Comparison of ENCODE assay signal across 32 cellular contexts in the genomic region with DNA sequence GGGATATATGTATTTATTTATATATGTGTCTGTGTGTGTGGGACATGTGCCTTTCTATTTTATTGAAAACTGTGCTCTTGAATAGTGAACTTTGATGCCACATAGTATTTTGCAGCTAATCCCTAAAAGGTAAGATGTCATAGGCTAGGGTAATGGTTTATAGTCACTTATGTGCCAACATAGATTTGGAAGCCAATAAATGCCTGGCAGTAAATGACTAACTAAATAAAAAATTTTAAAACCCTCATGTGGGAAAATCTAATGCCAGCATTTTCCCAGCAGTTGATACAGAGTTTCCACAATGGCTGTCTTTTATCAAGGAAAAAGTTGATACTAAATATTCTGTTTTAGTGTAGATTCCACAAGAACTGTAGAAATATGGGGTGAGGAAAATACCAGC.
"Had no signal": no experiment of that assay in that cellular context is flagged by ENCODE, and none has a peak within 500 bp of the region (broad histone marks: within the 10 kb centered on the region; RNA-seq: fewer than 3 reads in every experiment).

No MANE protein-coding gene starts in this region.

- H3K4me1 ChIP-seq: adrenal gland, ascending aorta, body of pancreas, breast epithelium had no signal

- DNase-seq: activated effector memory CD4-positive, alpha-beta T cell treated with anti-CD3 and anti-CD28 coated beads, Interleukin-2, amount 50 U/mL, for 16 hours; activated effector memory CD4-positive, alpha-beta T cell treated with Interleukin-2 at 50 U/mL for 16 hours; activated gamma-delta T cell; activated gamma-delta T cell treated with Interleukin-2 at 50 U/mL for 16 hours; activated naive CD4-positive, alpha-beta T cell; activated naive CD4-positive, alpha-beta T cell treated with anti-CD3 and anti-CD28 coated beads for 36 hours; activated naive CD4-positive, alpha-beta T cell treated with anti-CD3 and anti-CD28 coated beads, Interleukin-2, amount 10 ng/mL, durations not matched to agents 7 days and 5 days; activated naive CD4-positive, alpha-beta T cell treated with anti-CD3 and anti-CD28 coated beads, Interleukin-2, amount 50 U/mL, for 16 hours; activated naive CD4-positive, alpha-beta T cell treated with Interleukin-2 at 50 U/mL for 16 hours; activated naive CD8-positive, alpha-beta T cell treated with anti-CD3 and anti-CD28 coated beads for 36 hours; activated naive CD8-positive, alpha-beta T cell treated with anti-CD3 and anti-CD28 coated beads, Interleukin-2, amount 10 ng/mL, durations not matched to agents 7 days and 5 days; activated naive CD8-positive, alpha-beta T cell treated with anti-CD3 and anti-CD28 coated beads, Interleukin-2, amount 50 U/mL, for 24 hours; activated T-cell treated with anti-CD3 and anti-CD28 coated beads, Interleukin-2, amount 50 U/mL, for 1 hour; activated T-cell treated with anti-CD3 and anti-CD28 coated beads, Interleukin-2, amount 50 U/mL, for 24 hours; activated T-cell treated with anti-CD3 and anti-CD28 coated beads, Interleukin-2, amount 50 U/mL, for 4 hours; activated T-cell treated with anti-CD3 and anti-CD28 coated beads, Interleukin-2, amount 50 U/mL, for 48 hours; activated T-cell treated with anti-CD3 and anti-CD28 coated beads, Interleukin-2, amount 50 U/mL, for 72 hours; adrenal gland; amniotic stem cell; amygdala; anterior cingulate cortex; aorta; body of pancreas; brain microvascular endothelial cell; caudate nucleus; central memory CD4-positive, alpha-beta T cell; cerebellar nuclear complex had no signal

- H3K27me3 ChIP-seq: adrenal gland, ascending aorta, body of pancreas, brain microvascular endothelial cell, breast epithelium had no signal

- H3K9me3 ChIP-seq: adrenal gland, ascending aorta, body of pancreas, breast epithelium had no signal

- H3K27ac ChIP-seq: adrenal gland, ascending aorta, body of pancreas, brain microvascular endothelial cell, breast epithelium, cardiac muscle cell had no signal

- ATAC-seq: activated naive CD4-positive, alpha-beta T cell treated with anti-CD3 and anti-CD28 coated beads, Interleukin-2, amount 50 U/mL, for 72 hours; activated naive CD8-positive, alpha-beta T cell treated with anti-CD3 and anti-CD28 coated beads, Interleukin-2, amount 50 U/mL, for 24 hours; activated T-cell treated with anti-CD3 and anti-CD28 coated beads, Interleukin-2, amount 50 U/mL, for 4 hours; activated T-cell treated with anti-CD3 and anti-CD28 coated beads, Interleukin-2, amount 50 U/mL, for 72 hours; activated T-helper 17 cell treated with anti-CD3 and anti-CD28 coated beads, Interleukin-2, amount 50 U/mL, for 72 hours; body of pancreas had no signal

- H3K4me3 ChIP-seq: adrenal gland, ascending aorta, body of pancreas, breast epithelium, cardiac muscle cell had no signal

- H3K36me3 ChIP-seq: adrenal gland, ascending aorta, brain microvascular endothelial cell, breast epithelium, cardiac muscle cell had no signal
